ENCODE assay signal across 23 cellular contexts in the genomic region with DNA sequence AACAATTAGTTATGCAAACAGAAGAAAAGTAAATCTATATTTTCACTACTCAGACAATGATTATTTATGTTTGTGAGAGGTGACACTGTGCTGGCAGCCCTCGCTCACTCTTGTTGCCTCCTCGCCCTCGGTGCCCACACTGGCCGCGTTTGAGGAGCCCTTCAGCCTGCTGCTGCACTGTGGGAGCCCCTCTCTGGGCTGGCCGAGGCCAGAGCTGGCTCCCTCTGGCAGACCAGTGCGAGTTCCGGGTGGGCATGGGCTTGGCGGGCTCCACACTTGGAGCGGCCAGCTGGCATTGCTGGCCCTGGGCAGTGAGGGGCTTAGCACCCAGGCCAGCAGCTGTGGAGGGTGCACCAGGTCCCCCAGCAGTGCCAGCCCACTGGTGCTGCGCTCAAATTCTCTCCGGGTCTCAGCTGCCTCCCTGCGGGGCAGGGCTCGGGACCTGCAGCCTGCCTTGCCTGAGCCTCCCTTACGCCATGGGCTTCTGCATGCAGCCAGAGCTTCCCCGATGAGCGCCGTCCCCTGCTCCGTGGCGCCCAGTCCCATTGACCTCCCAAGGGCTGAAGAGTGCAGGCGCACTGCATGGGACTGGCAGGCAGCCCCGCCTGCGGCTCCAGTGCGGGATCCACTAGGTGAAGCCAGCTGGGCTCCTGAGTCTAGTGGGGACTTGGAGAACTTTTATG.
"Had no signal": no experiment of that assay in that cellular context is flagged by ENCODE, and none has a peak within 500 bp of the region (broad histone marks: within the 10 kb centered on the region; RNA-seq: fewer than 3 reads in every experiment).

No MANE protein-coding gene starts in this region.

- H3K9me3 ChIP-seq: colonic mucosa, gastrocnemius medialis, lower lobe of right lung had no signal

- H3K27me3 ChIP-seq: colonic mucosa, esophagus squamous epithelium, gastrocnemius medialis, heart right ventricle, left lung had no signal

- H3K27me3 Mint-ChIP-seq: dendritic cell treated with granulocyte-macrophage colony-stimulating factor and Interleukin-4, amounts not matched to agents 40 ng/mL and 50 ng/mL, for 4 days; effector memory CD8-positive, alpha-beta T cell had no signal

- DNase-seq: colonic mucosa; cortex of kidney; effector CD8-positive, alpha-beta T cell; effector memory CD8-positive, alpha-beta T cell; endodermal cell; erythroblast; esophagus squamous epithelium; foreskin fibroblast; foreskin melanocyte; gastrocnemius medialis; glutamatergic neuron; head of caudate nucleus; heart right ventricle; hippocampal formation; left cardiac atrium; left ventricle myocardium superior; lower lobe of right lung; mesenchymal stem cell; midbrain had no signal

- H3K27ac ChIP-seq: colonic mucosa, epithelial cell of prostate, esophagus squamous epithelium, gastrocnemius medialis, heart right ventricle, left lung, lower lobe of right lung had no signal

- H3K4me1 Mint-ChIP-seq: endodermal cell had no signal

- H3K27ac Mint-ChIP-seq: dendritic cell treated with granulocyte-macrophage colony-stimulating factor and Interleukin-4, amounts not matched to agents 40 ng/mL and 50 ng/mL, for 4 days; effector memory CD8-positive, alpha-beta T cell; endodermal cell had no signal

- H3K4me3 ChIP-seq: colonic mucosa, esophagus squamous epithelium, gastrocnemius medialis, heart right ventricle, left lung, lower lobe of right lung had no signal

- H3K4me3 Mint-ChIP-seq: dendritic cell treated with granulocyte-macrophage colony-stimulating factor and Interleukin-4, amounts not matched to agents 40 ng/mL and 50 ng/mL, for 4 days; effector memory CD8-positive, alpha-beta T cell; endodermal cell had no signal

- H3K4me1 ChIP-seq: colonic mucosa, esophagus squamous epithelium, gastrocnemius medialis, heart right ventricle, left lung, lower lobe of right lung had no signal

- H3K36me3 ChIP-seq: colonic mucosa, esophagus squamous epithelium, gastrocnemius medialis, heart right ventricle, left lung, lower lobe of right lung had no signal

- ATAC-seq: effector memory CD8-positive, alpha-beta T cell; esophagus mucosa; gastrocnemius medialis; heart right ventricle; left cardiac atrium; left lung; left ventricle myocardium superior; lower lobe of right lung had no signal
